In the genomic region with DNA sequence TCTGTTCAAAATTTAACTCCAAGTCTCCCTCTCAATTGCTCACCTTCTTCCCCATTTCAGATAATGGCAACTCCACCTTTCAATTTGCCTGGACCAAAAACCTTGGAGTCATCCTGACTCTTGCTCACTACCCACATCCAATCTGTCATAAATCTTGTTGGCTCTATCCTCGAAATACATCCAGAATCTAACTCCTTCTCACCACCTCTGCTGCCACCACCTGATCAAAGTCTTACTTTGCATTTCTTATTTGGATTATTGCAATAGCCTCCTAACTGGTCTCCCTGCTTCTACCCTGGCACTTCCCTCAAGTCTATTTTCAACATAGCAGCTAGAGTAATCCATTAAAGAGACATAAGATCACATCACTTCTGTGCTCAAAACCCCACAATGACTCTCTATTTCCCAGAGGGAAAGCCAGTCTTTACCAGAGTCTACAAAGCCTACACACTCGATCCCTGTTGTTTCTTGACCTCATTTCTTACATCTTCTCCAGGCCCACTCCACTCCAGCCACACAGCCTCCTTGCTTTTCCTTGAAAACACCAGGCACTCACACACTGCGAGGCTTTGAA, we compare ENCODE assay signal across 9 cellular contexts.
A peak's percentile ranks its signal among the peaks of the same experiment; 100 is the strongest.
DNase-seq lines count a peak whose midpoint lies in the region; ATAC-seq and TF ChIP-seq lines count a peak whose summit lies in the region.
"Had no signal": no experiment of that assay in that cellular context is flagged by ENCODE, and none has a peak within 500 bp of the region (broad histone marks: within the 10 kb centered on the region; RNA-seq: fewer than 3 reads in every experiment).

No MANE protein-coding gene starts in this region.

- POLR2A ChIA-PET in HEK293T (lab: Yijun Ruan, JAX) = interaction anchor here (1.2 kb wide), 1 partner anchor 103 kb away, joined by 3 read pairs; no protein-coding TSS in a partner anchor
- POLR2A ChIA-PET in RWPE1 (lab: Yijun Ruan, JAX; ENCODE audit: low non-redundant PET) = no interaction called here

- CTCF ChIA-PET in HEK293T (lab: Yijun Ruan, JAX) = interaction anchor here (0.7 kb wide), 1 partner anchor 110 kb away, joined by 3 read pairs; no protein-coding TSS in a partner anchor
- CTCF ChIA-PET in RWPE1 (lab: Yijun Ruan, JAX) = interaction anchor here (0.6 to 1.1 kb wide), 3 partner anchors 21 to 191 kb away, joined by 3 to 4 read pairs (median 3); a partner anchor contains a TSS

- in situ Hi-C loops in Caki2 (cut with HindIII; ENCODE audit: low pct_unique_long_range_greater_than_20kb, low sequenced_read_pairs) = no loop called here

- no peak for ATAC-seq in sciatic nerve
- no peak for ATAC-seq in HG02571 (IDR thresholded peaks at IDR 0.05; ENCODE audit: unreplicated experiment)

- H3K27ac ChIP-seq in RWPE1 = no peak overlapping the region

- TF ChIP-seq CTCF in RWPE1 (conservative IDR thresholded peaks at IDR 0.05; ENCODE audit: low read depth) = peak; percentile 32; the same call in 1 of the 2 replicates

- intact Hi-C loops in sciatic nerve (cut with DNase I) = loop anchor here (10.0 kb wide), 1 partner anchor 304 kb away; no protein-coding TSS in a partner anchor

- DNase-seq in Caki2 (ENCODE audit: low read depth) (peak; percentile 43), HEK293T (ENCODE audit: extremely low spot score) (no peak), RWPE1 (ENCODE audit: low spot score) (peak; percentile 61), inferior parietal cortex (ENCODE audit: extremely low spot score) (peak; percentile 52), sciatic nerve (ENCODE audit: low spot score) (no peak), iPS-NIHi7 (ENCODE audit: extremely low spot score) (no peak), AG08396 (ENCODE audit: low spot score) (no peak)
- DNase-seq: H7 had no signal

TF ChIP-seq in HEK293T, 16 proteins besides CTCF, POLR2A, EP300 and RAD21:
- TF ChIP-seq, protein P1, sequence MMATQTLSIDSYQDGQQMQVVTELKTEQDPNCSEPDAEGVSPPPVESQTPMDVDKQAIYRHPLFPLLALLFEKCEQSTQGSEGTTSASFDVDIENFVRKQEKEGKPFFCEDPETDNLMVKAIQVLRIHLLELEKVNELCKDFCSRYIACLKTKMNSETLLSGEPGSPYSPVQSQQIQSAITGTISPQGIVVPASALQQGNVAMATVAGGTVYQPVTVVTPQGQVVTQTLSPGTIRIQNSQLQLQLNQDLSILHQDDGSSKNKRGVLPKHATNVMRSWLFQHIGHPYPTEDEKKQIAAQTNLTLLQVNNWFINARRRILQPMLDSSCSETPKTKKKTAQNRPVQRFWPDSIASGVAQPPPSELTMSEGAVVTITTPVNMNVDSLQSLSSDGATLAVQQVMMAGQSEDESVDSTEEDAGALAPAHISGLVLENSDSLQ (IDR thresholded peaks at IDR 0.05) = peak; percentile 56; the same call in 1 of the 2 replicates
- TF ChIP-seq HDGF (IDR thresholded peaks at IDR 0.05; ENCODE audit: borderline replicate concordance) = no peak
TF ChIP-seq in HEK293T: peak in this region for 1.

Comparison
In these comparisons a context has a peak if more than half of its experiments do, and no peak if none do; other contexts are left out.
1. DNase-seq: peak in Caki2 (single experiment), RWPE1 (single experiment) and inferior parietal cortex (single experiment); none in HEK293T (single experiment), sciatic nerve (single experiment), iPS-NIHi7 (single experiment) and AG08396 (single experiment).